Comparison of ENCODE assay signal across 35 cellular contexts in genomic region chr1:113587475-113587874, GRCh38.
DNase-seq lines count a peak whose midpoint lies in the region; ATAC-seq, FAIRE-seq and TF ChIP-seq lines count a peak whose summit lies in the region.
"Had no signal": no experiment of that assay in that cellular context is flagged by ENCODE, and none has a peak within 500 bp of the region (broad histone marks: within the 10 kb centered on the region; RNA-seq: fewer than 3 reads in every experiment).

No MANE protein-coding gene starts in this region.

- H4K20me1 ChIP-seq in HepG2 (ENCODE audit: insufficient read depth, low read length) (no peaks in the 10 kb centered on the region), IMR-90 (ENCODE audit: insufficient read depth, low read length) (no peaks in the 10 kb centered on the region), K562 (replicated peaks; ENCODE audit: control insufficient read depth, insufficient read depth, low read length) (no peaks in the 10 kb centered on the region)
- H4K20me1 ChIP-seq: BLaER1; BLaER1 treated with 17β-estradiol and CSF1 and Interleukin-3, amounts not matched to agents 10 nM and 100 nM had no signal

- no peaks in the 10 kb centered on the region for H3K9me3 Mint-ChIP-seq in activated CD8-positive, alpha-beta memory T cell treated with anti-CD3 and anti-CD28 coated beads, Interleukin-2, amount 10 ng/mL, durations not matched to agents 7 days and 5 days (ENCODE audit: low read depth)
- H3K9me3 Mint-ChIP-seq: CD4-positive, alpha-beta T cell; CD4-positive, CD25-positive, alpha-beta regulatory T cell; CD8-positive, alpha-beta memory T cell; CD8-positive, alpha-beta T cell had no signal

- in situ Hi-C loops in HepG2 (cut with HindIII; ENCODE audit: extremely low pct_ligation_motif_present, low pct_unique_long_range_greater_than_20kb), result no loop called here
- in situ Hi-C loops in IMR-90 (cut with MboI; ENCODE audit: low sequenced_read_pairs), result no loop called here
- in situ Hi-C loops in K562 (cut with MboI), result no loop called here

- FAIRE-seq in HepG2 (lab: Jason Lieb, UNC), result no peak
- no peak for FAIRE-seq in K562 (lab: Jason Lieb, UNC)
- FAIRE-seq: A204.1, A549, D721Med had no signal

- WGBS in HepG2 (ENCODE audit: low lambda C conversion rate), result 87% methylated on average over 5 of the region's 5 CpGs
- WGBS in right lobe of liver (ENCODE audit: insufficient coverage, low coverage, low lambda C conversion rate, missing lambda C conversion rate), result 78% methylated on average over 5 of the region's 5 CpGs
- no CpG with 5 or more reads among the region's 5 CpGs for WGBS in IMR-90 (ENCODE audit: extremely low coverage in 2 of 2, insufficient read length in 1 of 2), 2 experiments
- 13% methylated on average over 5 of the region's 5 CpGs for WGBS in K562 (ENCODE audit: insufficient coverage, low coverage, missing lambda C conversion rate)

- ATAC-seq in HepG2 (no peak), right lobe of liver (no peak), IMR-90 (ENCODE audit: low read depth) (no peak), K562 (no peak), GM19035 (IDR thresholded peaks at IDR 0.05; ENCODE audit: unreplicated experiment) (no peak)
- ATAC-seq in activated CD8-positive, alpha-beta memory T cell treated with anti-CD3 and anti-CD28 coated beads, Interleukin-2, amount 10 ng/mL, durations not matched to agents 7 days and 5 days, result no peak
- ATAC-seq: A549; CD8-positive, alpha-beta T cell had no signal

- H4K5ac ChIP-seq in IMR-90 (ENCODE audit: low read depth, low read length), result no peak overlapping the region

- no peak overlapping the region for H2BK5ac ChIP-seq in IMR-90 (ENCODE audit: low read depth, low read length, poor library complexity, severe bottlenecking)

- BruUV-seq in HepG2 (replicated peaks; lab: Mats Ljungman, UMichigan), result no TSS peak
- BruUV-seq in IMR-90 (replicated peaks; lab: Mats Ljungman, UMichigan), result no TSS peak
- BruUV-seq in K562 (replicated peaks; lab: Mats Ljungman, UMichigan), result no TSS peak

- no peak overlapping the region for H2BK20ac ChIP-seq in IMR-90 (ENCODE audit: low read depth, low read length)

- no peak overlapping the region for H2BK15ac ChIP-seq in IMR-90 (ENCODE audit: low read depth, low read length)

- no peak for TF ChIP-seq EP300 in HepG2 (IDR thresholded peaks at IDR 0.05; ENCODE audit: low read depth in 2 of 2, low read length in 2 of 2)
- no peak for TF ChIP-seq EP300 in HepG2 (CRISPR knock-in tag; IDR thresholded peaks at IDR 0.05; ENCODE audit: borderline replicate concordance)
- no peak for TF ChIP-seq EP300 in K562 (IDR thresholded peaks at IDR 0.05; ENCODE audit: low read length)

- H3K27me3 ChIP-seq in HepG2 (ENCODE audit: control insufficient read depth in 1 of 2, insufficient read depth in 2 of 2, low read length in 2 of 2) (no peaks in the 10 kb centered on the region), right lobe of liver (no peaks in the 10 kb centered on the region), IMR-90 (ENCODE audit: control insufficient read depth, insufficient read depth, low read length) (no peaks in the 10 kb centered on the region), K562 (ENCODE audit: control insufficient read depth in 2 of 2, insufficient read depth in 2 of 2, low read length in 2 of 2) (no peaks in the 10 kb centered on the region)
- H3K27me3 ChIP-seq: BE2C; BLaER1; BLaER1 treated with 17β-estradiol and CSF1 and Interleukin-3, amounts not matched to agents 10 nM and 100 nM had no signal

- H3K4me2 ChIP-seq in HepG2 (ENCODE audit: low read depth, low read length) (no peak overlapping the region), IMR-90 (ENCODE audit: low read depth, low read length) (no peak overlapping the region), K562 (ENCODE audit: insufficient read depth, low read length) (no peak overlapping the region)
- H3K4me2 ChIP-seq: A549; BLaER1; BLaER1 treated with 17β-estradiol and CSF1 and Interleukin-3, amounts not matched to agents 10 nM and 100 nM had no signal

- no peak overlapping the region for H2AK5ac ChIP-seq in IMR-90 (ENCODE audit: low read depth, low read length)

- intact Hi-C loops in HepG2 (cut with micrococcal nuclease; ENCODE audit: unreplicated experiment) (no loop called here), right lobe of liver (cut with DNase I) (no loop called here), IMR-90 (cut with micrococcal nuclease) (no loop called here), K562 (cut with micrococcal nuclease) (no loop called here)

- H3K9me3 ChIP-seq in HepG2 (ENCODE audit: low read length), result no peaks in the 10 kb centered on the region
- H3K9me3 ChIP-seq in right lobe of liver, result no peaks in the 10 kb centered on the region
- no peaks in the 10 kb centered on the region for H3K9me3 ChIP-seq in IMR-90 (ENCODE audit: control insufficient read depth, insufficient read depth, low read length)
- H3K9me3 ChIP-seq in K562 (replicated peaks; ENCODE audit: control insufficient read depth, insufficient read depth, low read depth, low read length), result no peaks in the 10 kb centered on the region
- H3K9me3 ChIP-seq: A549; BE2C; BLaER1; BLaER1 treated with 17β-estradiol and CSF1 and Interleukin-3, amounts not matched to agents 10 nM and 100 nM; Caco-2 had no signal

- H3K4me3 Mint-ChIP-seq in activated CD8-positive, alpha-beta memory T cell treated with anti-CD3 and anti-CD28 coated beads, Interleukin-2, amount 10 ng/mL, durations not matched to agents 7 days and 5 days, result no peak overlapping the region
- H3K4me3 Mint-ChIP-seq: B cell; CD14-positive monocyte; CD4-positive, alpha-beta memory T cell; CD4-positive, alpha-beta T cell; CD4-positive, CD25-positive, alpha-beta regulatory T cell; CD8-positive, alpha-beta memory T cell; CD8-positive, alpha-beta T cell had no signal

- no peaks in the 10 kb centered on the region for H3K4me1 ChIP-seq in HepG2 (ENCODE audit: insufficient read depth, low read length)
- no peaks in the 10 kb centered on the region for H3K4me1 ChIP-seq in right lobe of liver
- no peaks in the 10 kb centered on the region for H3K4me1 ChIP-seq in IMR-90 (ENCODE audit: control insufficient read depth, insufficient read depth, low read length)
- H3K4me1 ChIP-seq in K562 (replicated peaks in 1 of 2; ENCODE audit: control insufficient read depth in 2 of 2, insufficient read depth in 2 of 2, low read length in 2 of 2), result no peaks in the 10 kb centered on the region
- H3K4me1 ChIP-seq: A549; BE2C; BLaER1; BLaER1 treated with 17β-estradiol and CSF1 and Interleukin-3, amounts not matched to agents 10 nM and 100 nM; Caco-2 had no signal

- no peak overlapping the region for H2BK120ac ChIP-seq in IMR-90 (ENCODE audit: low read depth, low read length)

- POLR2A ChIA-PET in HepG2 (lab: Yijun Ruan, JAX), result no interaction called here
- POLR2A ChIA-PET in IMR-90 (lab: Charles Lee; ENCODE audit: unreplicated experiment), result no interaction called here
- POLR2A ChIA-PET in K562 (lab: Yijun Ruan, JAX), result no interaction called here

- no peak overlapping the region for H2AK9ac ChIP-seq in IMR-90 (replicated peaks; ENCODE audit: low read depth, low read length, poor library complexity)

- H3K79me2 ChIP-seq in HepG2 (ENCODE audit: insufficient read depth, low read length), result no peaks in the 10 kb centered on the region
- H3K79me2 ChIP-seq in K562 (ENCODE audit: control insufficient read depth, insufficient read depth, low read length), result no peaks in the 10 kb centered on the region

- no peak overlapping the region for H4K91ac ChIP-seq in IMR-90 (ENCODE audit: insufficient read depth, low read depth, low read length)

- H3K56ac ChIP-seq in IMR-90 (ENCODE audit: extremely low read depth, insufficient read depth, low read length), result no peak overlapping the region

- CTCF ChIA-PET in HepG2 (lab: Yijun Ruan, JAX; ENCODE audit: low intra/inter-chr PET ratio, low total read pairs), result no interaction called here
- CTCF ChIA-PET in IMR-90 (lab: Yijun Ruan, JAX), result no interaction called here
- CTCF ChIA-PET in K562 (lab: Yijun Ruan, JAX; ENCODE audit: low intra/inter-chr PET ratio), result no interaction called here
- CTCF ChIA-PET in activated CD8-positive, alpha-beta memory T cell treated with anti-CD3 and anti-CD28 coated beads, Interleukin-2, amount 10 ng/mL, durations not matched to agents 7 days and 5 days (lab: Charles Lee), result no interaction called here

- no peak for TF ChIP-seq CTCF in HepG2 (CRISPR knock-in tag; IDR thresholded peaks at IDR 0.05)
- no peak for TF ChIP-seq CTCF in right lobe of liver (IDR thresholded peaks at IDR 0.05)
- TF ChIP-seq CTCF in IMR-90 (conservative IDR thresholded peaks at IDR 0.05; ENCODE audit: low read depth, low read length), result no peak
- no peak for TF ChIP-seq CTCF in K562 (IDR thresholded peaks at IDR 0.05 in 2 of 3, conservative IDR thresholded peaks at IDR 0.05 in 1 of 3; ENCODE audit: insufficient read depth in 2 of 3, low read depth in 1 of 3, low read length in 3 of 3)

- dilution Hi-C loops in IMR-90 (cut with HindIII; ENCODE audit: low sequenced_read_pairs, unreplicated experiment), result no loop called here

- H3K14ac ChIP-seq in IMR-90 (replicated peaks; ENCODE audit: low read depth, low read length), result no peak overlapping the region

- no peak overlapping the region for H3K23ac ChIP-seq in IMR-90 (ENCODE audit: low read depth, low read length)

- DNase-seq in HepG2 (ENCODE audit: low spot score), result no peak
- DNase-seq in right lobe of liver, result no peak
- DNase-seq in IMR-90, result no peak
- no peak for DNase-seq in K562 (ENCODE audit: extremely low read depth in 1 of 4, low spot score in 3 of 4)
- no peak for DNase-seq in activated CD8-positive, alpha-beta memory T cell treated with anti-CD3 and anti-CD28 coated beads, Interleukin-2, amount 10 ng/mL, durations not matched to agents 7 days and 5 days
- DNase-seq: 8988T; ACHN; AML-193; BE2C; C1 segment of cervical spinal cord; Caco-2; Calu3; CD4-positive, alpha-beta memory T cell; CD4-positive, alpha-beta T cell; CD4-positive, CD25-positive, alpha-beta regulatory T cell; CD8-positive, alpha-beta memory T cell; CD8-positive, alpha-beta T cell; COR-L47; DMS 273 treated with DMSO at 0.1 percent for 48 hours; DMS153; DMS53; DMS79; DMS79 treated with DMSO at 0.1 percent for 48 hours; DND-41; EL had no signal

- H3K36me3 Mint-ChIP-seq in activated CD8-positive, alpha-beta memory T cell treated with anti-CD3 and anti-CD28 coated beads, Interleukin-2, amount 10 ng/mL, durations not matched to agents 7 days and 5 days, result peaks cover 2% of the 10 kb centered on the region
- H3K36me3 Mint-ChIP-seq: CD14-positive monocyte had no signal

- no peaks in the 10 kb centered on the region for H3K4me1 Mint-ChIP-seq in activated CD8-positive, alpha-beta memory T cell treated with anti-CD3 and anti-CD28 coated beads, Interleukin-2, amount 10 ng/mL, durations not matched to agents 7 days and 5 days
- H3K4me1 Mint-ChIP-seq: B cell; CD14-positive monocyte; CD4-positive, alpha-beta memory T cell; CD4-positive, CD25-positive, alpha-beta regulatory T cell; CD8-positive, alpha-beta memory T cell had no signal

- TF ChIP-seq POLR2A in HepG2 (IDR thresholded peaks at IDR 0.05; ENCODE audit: insufficient read depth in 1 of 2, low read depth in 2 of 2, low read length in 2 of 2) (no peak), right lobe of liver (IDR thresholded peaks at IDR 0.05) (no peak), IMR-90 (IDR thresholded peaks at IDR 0.05; ENCODE audit: low read depth, low read length) (no peak), K562 (conservative IDR thresholded peaks at IDR 0.05) (no peak)

- no peak overlapping the region for H3K4ac ChIP-seq in IMR-90 (ENCODE audit: low read depth, low read length)

- no peaks in the 10 kb centered on the region for H3K27me3 Mint-ChIP-seq in activated CD8-positive, alpha-beta memory T cell treated with anti-CD3 and anti-CD28 coated beads, Interleukin-2, amount 10 ng/mL, durations not matched to agents 7 days and 5 days
- H3K27me3 Mint-ChIP-seq: B cell; CD4-positive, alpha-beta memory T cell; CD4-positive, alpha-beta T cell; CD4-positive, CD25-positive, alpha-beta regulatory T cell; CD8-positive, alpha-beta memory T cell had no signal

- no peak overlapping the region for H4K8ac ChIP-seq in IMR-90 (ENCODE audit: low read depth in 2 of 2, low read length in 2 of 2)

- no peaks in the 10 kb centered on the region for H3K9me1 ChIP-seq in IMR-90 (ENCODE audit: insufficient read depth, low read length)
- H3K9me1 ChIP-seq in K562 (ENCODE audit: control insufficient read depth, insufficient read depth, low read length), result no peaks in the 10 kb centered on the region

- H3K4me3 ChIP-seq in HepG2 (replicated peaks in 1 of 3; ENCODE audit: insufficient read depth in 1 of 3, low read depth in 2 of 3, low read length in 3 of 3) (no peak overlapping the region), right lobe of liver (no peak overlapping the region), IMR-90 (ENCODE audit: insufficient read depth, low read depth, low read length) (no peak overlapping the region), K562 (no peak overlapping the region)
- H3K4me3 ChIP-seq: A549; BLaER1; BLaER1 treated with 17β-estradiol and CSF1 and Interleukin-3, amounts not matched to agents 10 nM and 100 nM had no signal

- H3K79me1 ChIP-seq in IMR-90 (ENCODE audit: low read depth in 1 of 2, low read length in 2 of 2), result no peaks in the 10 kb centered on the region

- H3K36me3 ChIP-seq in HepG2 (replicated peaks in 1 of 2; ENCODE audit: control insufficient read depth in 1 of 2, insufficient read depth in 2 of 2, low read length in 2 of 2), result no peaks in the 10 kb centered on the region
- no peaks in the 10 kb centered on the region for H3K36me3 ChIP-seq in right lobe of liver
- no peaks in the 10 kb centered on the region for H3K36me3 ChIP-seq in IMR-90 (ENCODE audit: control insufficient read depth, insufficient read depth, low read length)
- no peaks in the 10 kb centered on the region for H3K36me3 ChIP-seq in K562 (ENCODE audit: control insufficient read depth, insufficient read depth, low read length)

- TF ChIP-seq RAD21 in HepG2 (CRISPR knock-in tag; IDR thresholded peaks at IDR 0.05) (no peak), IMR-90 (IDR thresholded peaks at IDR 0.05; ENCODE audit: low read length) (no peak), K562 (CRISPR knock-in tag; conservative IDR thresholded peaks at IDR 0.05 in 1 of 2, IDR thresholded peaks at IDR 0.05 in 1 of 2) (no peak)

- no peak overlapping the region for H2AFZ ChIP-seq in HepG2 (ENCODE audit: low read length)
- H2AFZ ChIP-seq in IMR-90 (replicated peaks; ENCODE audit: low read length, poor library complexity), result no peak overlapping the region
- no peak overlapping the region for H2AFZ ChIP-seq in K562 (ENCODE audit: low read depth, low read length)

- H3K27ac ChIP-seq in HepG2 (ENCODE audit: extremely low read length, insufficient read depth, low read length) (no peak overlapping the region), right lobe of liver (no peak overlapping the region), IMR-90 (ENCODE audit: insufficient read depth, low read length) (no peak overlapping the region), K562 (ENCODE audit: extremely low read depth, low read depth, low read length) (no peak overlapping the region)
- H3K27ac ChIP-seq: 22Rv1; A549; BLaER1; BLaER1 treated with 17β-estradiol and CSF1 and Interleukin-3, amounts not matched to agents 10 nM and 100 nM; C4-2B had no signal

- H3K27ac Mint-ChIP-seq in activated CD8-positive, alpha-beta memory T cell treated with anti-CD3 and anti-CD28 coated beads, Interleukin-2, amount 10 ng/mL, durations not matched to agents 7 days and 5 days, result no peak overlapping the region
- H3K27ac Mint-ChIP-seq: B cell; CD14-positive monocyte; CD4-positive, alpha-beta memory T cell; CD4-positive, alpha-beta T cell; CD4-positive, CD25-positive, alpha-beta regulatory T cell; CD8-positive, alpha-beta memory T cell; CD8-positive, alpha-beta T cell had no signal

- no peak overlapping the region for H3K18ac ChIP-seq in IMR-90 (ENCODE audit: low read depth, low read length)

- no peak overlapping the region for H3K9ac ChIP-seq in HepG2 (ENCODE audit: insufficient read depth, low read depth, low read length)
- no peak overlapping the region for H3K9ac ChIP-seq in IMR-90 (ENCODE audit: low read depth, low read length)
- no peak overlapping the region for H3K9ac ChIP-seq in K562 (ENCODE audit: insufficient read depth in 1 of 2, low read depth in 2 of 2, low read length in 2 of 2)
- H3K9ac ChIP-seq: BLaER1; BLaER1 treated with 17β-estradiol and CSF1 and Interleukin-3, amounts not matched to agents 10 nM and 100 nM had no signal

Comparison
In these comparisons a context has a peak if more than half of its experiments do, and no peak if none do; other contexts are left out.
1. Of the 241 proteins assayed by ChIP-seq in both HepG2 and K562: peak only in HepG2: none; only in K562: none; in both: CEBPB; in neither: 239; mixed calls (peak in some experiments, not most) for 1.